31 cellular contexts compared by ENCODE assay signal in the genomic region with DNA sequence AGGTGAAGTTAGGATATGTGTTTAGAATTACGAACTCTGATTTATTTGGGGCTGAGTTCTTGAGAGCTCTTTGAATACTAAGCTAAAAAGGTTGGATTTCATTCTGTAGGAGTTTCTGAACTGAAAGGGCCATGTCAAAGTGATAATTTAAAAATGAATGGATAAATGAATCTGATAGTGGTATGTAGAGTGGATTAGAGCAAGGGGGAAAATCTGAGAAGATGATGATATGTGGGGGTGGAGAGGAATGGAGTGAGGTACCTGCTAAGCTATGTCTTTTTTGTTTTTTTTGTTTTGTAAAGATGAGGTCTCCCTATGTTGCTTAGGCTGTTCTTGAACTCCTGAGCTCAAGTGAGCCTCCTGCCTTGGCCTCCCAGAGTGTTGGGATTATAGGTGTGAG. TPM values are rescaled to one million over a fixed set of nuclear protein-coding genes. Genes with fewer than 3 reads are reported as not detected.
"Had no signal": no experiment of that assay in that cellular context is flagged by ENCODE, and none has a peak within 500 bp of the region (broad histone marks: within the 10 kb centered on the region; RNA-seq: fewer than 3 reads in every experiment).

No MANE protein-coding gene starts in this region.

- DNase-seq: activated CD4-positive, alpha-beta memory T cell treated with anti-CD3 and anti-CD28 coated beads, Interleukin-2, amount 10 ng/mL, durations not matched to agents 7 days and 5 days; activated CD4-positive, alpha-beta T cell treated with anti-CD3 and anti-CD28 coated beads for 1 hour; activated CD4-positive, CD25-positive, alpha-beta regulatory T cell; activated CD8-positive, alpha-beta memory T cell treated with anti-CD3 and anti-CD28 coated beads for 24 hours; activated CD8-positive, alpha-beta memory T cell treated with anti-CD3 and anti-CD28 coated beads, Interleukin-2, amount 10 ng/mL, durations not matched to agents 7 days and 5 days; activated CD8-positive, alpha-beta memory T cell treated with anti-CD3 and anti-CD28 coated beads, Interleukin-2, amount 50 U/mL, for 48 hours; activated gamma-delta T cell treated with Interleukin-2 at 50 U/mL for 16 hours; activated naive CD4-positive, alpha-beta T cell treated with anti-CD3 and anti-CD28 coated beads, Interleukin-2, amount 50 U/mL, for 16 hours; activated T-cell treated with anti-CD3 and anti-CD28 coated beads, Interleukin-2, amount 50 U/mL, for 1 hour; body of pancreas; cerebellar nuclear complex; NCI-H1105; NCI-H1417 treated with DMSO at 0.1 percent for 48 hours; NCI-H187 treated with DMSO at 0.1 percent for 48 hours; NCI-H2081 treated with DMSO at 0.1 percent for 48 hours; NCI-H345; NCI-H526; NCI-H748 treated with DMSO at 0.1 percent for 48 hours; NK-92 treated with Interleukin-12 subunit alpha and Interleukin-12 subunit beta, amount 100 ng/mL, for 24 hours; PC-3; Peyer's patch; RPMI8226; SW 1271; T-helper 1 cell; T1000; WERI-Rb-1 had no signal

- H3K4me3 ChIP-seq: adrenal gland, body of pancreas, breast epithelium, K562, Peyer's patch had no signal

- H3K27me3 ChIP-seq: adrenal gland, body of pancreas, breast epithelium, Peyer's patch had no signal

- H3K9me3 Mint-ChIP-seq: activated CD4-positive, alpha-beta memory T cell treated with anti-CD3 and anti-CD28 coated beads, Interleukin-2, amount 10 ng/mL, durations not matched to agents 7 days and 5 days had no signal

- H3K4me1 Mint-ChIP-seq: activated CD4-positive, alpha-beta memory T cell treated with anti-CD3 and anti-CD28 coated beads, Interleukin-2, amount 10 ng/mL, durations not matched to agents 7 days and 5 days; activated CD8-positive, alpha-beta memory T cell treated with anti-CD3 and anti-CD28 coated beads, Interleukin-2, amount 10 ng/mL, durations not matched to agents 7 days and 5 days had no signal

- H3K9me3 ChIP-seq: adrenal gland, body of pancreas, breast epithelium, Peyer's patch had no signal

- H3K4me1 ChIP-seq: body of pancreas, breast epithelium, Peyer's patch had no signal

- H3K27ac ChIP-seq: adrenal gland, body of pancreas, breast epithelium, Peyer's patch, WERI-Rb-1 had no signal

- H3K27ac Mint-ChIP-seq: activated CD4-positive, alpha-beta memory T cell treated with anti-CD3 and anti-CD28 coated beads, Interleukin-2, amount 10 ng/mL, durations not matched to agents 7 days and 5 days; activated CD8-positive, alpha-beta memory T cell treated with anti-CD3 and anti-CD28 coated beads, Interleukin-2, amount 10 ng/mL, durations not matched to agents 7 days and 5 days had no signal

- H3K27me3 Mint-ChIP-seq: activated CD4-positive, alpha-beta memory T cell treated with anti-CD3 and anti-CD28 coated beads, Interleukin-2, amount 10 ng/mL, durations not matched to agents 7 days and 5 days; activated CD8-positive, alpha-beta memory T cell treated with anti-CD3 and anti-CD28 coated beads, Interleukin-2, amount 10 ng/mL, durations not matched to agents 7 days and 5 days had no signal

- ATAC-seq: activated CD8-positive, alpha-beta memory T cell treated with anti-CD3 and anti-CD28 coated beads, Interleukin-2, amount 10 ng/mL, durations not matched to agents 7 days and 5 days; body of pancreas; K562; PC-3; Right ventricle myocardium inferior had no signal

- H3K36me3 ChIP-seq: breast epithelium had no signal

- H3K4me3 Mint-ChIP-seq: activated CD4-positive, alpha-beta memory T cell treated with anti-CD3 and anti-CD28 coated beads, Interleukin-2, amount 10 ng/mL, durations not matched to agents 7 days and 5 days; activated CD8-positive, alpha-beta memory T cell treated with anti-CD3 and anti-CD28 coated beads, Interleukin-2, amount 10 ng/mL, durations not matched to agents 7 days and 5 days had no signal

RNA-seq across cellular contexts. Expression of gene SLC22A13, which starts 44.6 kb away (rescaled TPM):
- total RNA-seq: M059J, Right ventricle myocardium inferior had no signal
